Comparison of ENCODE assay signal across 25 cellular contexts in the genomic region with DNA sequence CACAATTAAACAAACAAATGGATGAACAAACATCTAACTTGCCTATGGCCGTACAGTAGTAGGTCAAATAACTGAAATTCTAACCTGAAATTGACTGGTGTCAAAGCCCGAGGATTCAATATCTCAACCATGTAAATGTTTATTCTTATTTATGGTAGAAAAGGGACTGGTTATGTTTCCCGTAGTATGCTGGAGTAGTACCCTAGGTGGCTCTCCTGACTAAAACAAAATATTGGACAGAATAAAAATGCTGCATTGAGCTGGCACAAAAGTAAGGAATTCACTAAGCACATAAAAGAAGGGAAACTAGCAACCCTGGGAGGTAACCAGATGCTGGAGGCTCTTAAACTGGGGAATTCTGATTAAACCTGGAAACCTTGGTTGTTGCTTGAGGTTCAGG.
DNase-seq lines count a peak whose midpoint lies in the region; ATAC-seq, FAIRE-seq and TF ChIP-seq lines count a peak whose summit lies in the region.
"Had no signal": no experiment of that assay in that cellular context is flagged by ENCODE, and none has a peak within 500 bp of the region (broad histone marks: within the 10 kb centered on the region; RNA-seq: fewer than 3 reads in every experiment).

No MANE protein-coding gene starts in this region.

- no peak overlapping the region for H3K27ac ChIP-seq in IMR-90 (ENCODE audit: insufficient read depth, low read length)
- H3K27ac ChIP-seq: ascending aorta, parathyroid adenoma, SJSA1, transverse colon had no signal

- H3K14ac ChIP-seq in IMR-90 (replicated peaks; ENCODE audit: low read depth, low read length), result no peak overlapping the region; the same call in 1 of the 2 replicates

- H3K4me3 ChIP-seq in IMR-90 (ENCODE audit: insufficient read depth, low read depth, low read length) (no peak overlapping the region), adipocyte (ENCODE audit: low read length) (no peak overlapping the region), fibroblast of villous mesenchyme (ENCODE audit: low read depth, low read length) (no peak overlapping the region)
- H3K4me3 ChIP-seq: ascending aorta, SJSA1, transverse colon had no signal

- ATAC-seq in IMR-90 (ENCODE audit: low read depth), result no peak
- ATAC-seq: sciatic nerve had no signal

- intact Hi-C loops in IMR-90 (cut with micrococcal nuclease), result no loop called here

- H3K36me3 ChIP-seq in IMR-90 (ENCODE audit: control insufficient read depth, insufficient read depth, low read length) (no peaks in the 10 kb centered on the region; the same call in 1 of the 2 replicates), adipocyte (ENCODE audit: control insufficient read depth, insufficient read depth, low read length, severe bottlenecking) (no peaks in the 10 kb centered on the region)
- H3K36me3 ChIP-seq: ascending aorta, SJSA1, transverse colon had no signal

- POLR2A ChIA-PET in IMR-90 (lab: Charles Lee; ENCODE audit: unreplicated experiment), result no interaction called here
- POLR2A ChIA-PET in activated CD4-positive, alpha-beta T cell treated with anti-CD3 and anti-CD28 coated beads, Interleukin-2, amount 10 ng/mL, durations not matched to agents 7 days and 5 days (lab: Charles Lee), result no interaction called here

- no peak overlapping the region for H4K91ac ChIP-seq in IMR-90 (ENCODE audit: insufficient read depth, low read depth, low read length)

- CTCF ChIA-PET in IMR-90 (lab: Yijun Ruan, JAX), result no interaction called here
- CTCF ChIA-PET in activated CD4-positive, alpha-beta T cell treated with anti-CD3 and anti-CD28 coated beads, Interleukin-2, amount 10 ng/mL, durations not matched to agents 7 days and 5 days (lab: Charles Lee), result interaction anchor here (0.6 kb wide), 1 partner anchor 47 kb away, joined by 3 read pairs; no protein-coding TSS in a partner anchor

- H3K4me2 ChIP-seq in IMR-90 (ENCODE audit: low read depth, low read length), result no peak overlapping the region

- H3K4me1 Mint-ChIP-seq in activated CD4-positive, alpha-beta T cell treated with anti-CD3 and anti-CD28 coated beads, Interleukin-2, amount 10 ng/mL, durations not matched to agents 7 days and 5 days, result no peaks in the 10 kb centered on the region
- H3K4me1 Mint-ChIP-seq: CD14-positive monocyte had no signal

- H3K79me1 ChIP-seq in IMR-90 (ENCODE audit: low read depth in 1 of 2, low read length in 2 of 2), result no peaks in the 10 kb centered on the region

- no peak overlapping the region for H3K4ac ChIP-seq in IMR-90 (ENCODE audit: low read depth, low read length)

- TF ChIP-seq RAD21 in IMR-90 (IDR thresholded peaks at IDR 0.05; ENCODE audit: low read length), result no peak

- dilution Hi-C loops in IMR-90 (cut with HindIII; ENCODE audit: low sequenced_read_pairs, unreplicated experiment), result no loop called here

- H3K36me3 Mint-ChIP-seq in activated CD4-positive, alpha-beta T cell treated with anti-CD3 and anti-CD28 coated beads, Interleukin-2, amount 10 ng/mL, durations not matched to agents 7 days and 5 days (ENCODE audit: low read depth), result no peaks in the 10 kb centered on the region
- H3K36me3 Mint-ChIP-seq: activated naive CD8-positive, alpha-beta T cell; CD14-positive monocyte had no signal

- in situ Hi-C loops in IMR-90 (cut with MboI; ENCODE audit: low sequenced_read_pairs), result no loop called here

- no peak for FAIRE-seq in D721Med (lab: Jason Lieb, UNC)

- BruUV-seq in IMR-90 (replicated peaks; lab: Mats Ljungman, UMichigan), result no TSS peak

- H3K9me3 Mint-ChIP-seq in activated CD4-positive, alpha-beta T cell treated with anti-CD3 and anti-CD28 coated beads, Interleukin-2, amount 10 ng/mL, durations not matched to agents 7 days and 5 days, result peaks cover 8% of the 10 kb centered on the region

- no peak overlapping the region for H2AK9ac ChIP-seq in IMR-90 (replicated peaks; ENCODE audit: low read depth, low read length, poor library complexity)

- no peak overlapping the region for H4K8ac ChIP-seq in IMR-90 (ENCODE audit: low read depth in 2 of 2, low read length in 2 of 2)

- H3K56ac ChIP-seq in IMR-90 (ENCODE audit: extremely low read depth, insufficient read depth, low read length), result no peak overlapping the region

- H3K23ac ChIP-seq in IMR-90 (ENCODE audit: low read depth, low read length), result no peak overlapping the region

- no peaks in the 10 kb centered on the region for H3K9me3 ChIP-seq in IMR-90 (ENCODE audit: control insufficient read depth, insufficient read depth, low read length)
- no peaks in the 10 kb centered on the region for H3K9me3 ChIP-seq in adipocyte (ENCODE audit: control insufficient read depth, low read length)
- H3K9me3 ChIP-seq: ascending aorta, SJSA1, transverse colon had no signal

- DNase-seq in D721Med (ENCODE audit: insufficient read length, low spot score), result no peak
- DNase-seq in IMR-90, result no peak
- peak; percentile 15 for DNase-seq in adipocyte (ENCODE audit: low read depth)
- DNase-seq in fibroblast of villous mesenchyme (ENCODE audit: low read depth), result no peak
- no peak for DNase-seq in cortex of kidney (lab: John Stamatoyannopoulos, UW)
- no peak for DNase-seq in activated CD4-positive, alpha-beta T cell treated with anti-CD3 and anti-CD28 coated beads, Interleukin-2, amount 10 ng/mL, durations not matched to agents 7 days and 5 days
- DNase-seq in amygdala (lab: John Stamatoyannopoulos, UW), result no peak
- DNase-seq: activated CD4-positive, alpha-beta T cell treated with anti-CD3 and anti-CD28 coated beads for 1 hour; activated effector memory CD4-positive, alpha-beta T cell treated with Interleukin-2 at 50 U/mL for 16 hours; activated T-cell treated with anti-CD3 and anti-CD28 coated beads for 4 hours; cerebellar nuclear complex; head of caudate nucleus; kidney glomerular epithelial cell; MM.1S; NCI-H2029; NCI-H526 treated with DMSO at 0.1 percent for 48 hours; stimulated activated CD4-positive, alpha-beta T cell treated with anti-CD3 and anti-CD28 coated beads, Interleukin-12 subunit alpha, Interleukin-12 subunit beta, amount 100 ng/mL, for 4 hours; stimulated activated CD4-positive, alpha-beta T cell treated with anti-CD3 and anti-CD28 coated beads, Interleukin-4, amount 100 ng/mL, for 1 hour; transverse colon had no signal

- TF ChIP-seq POLR2A in IMR-90 (IDR thresholded peaks at IDR 0.05; ENCODE audit: low read depth, low read length), result no peak

- no peak overlapping the region for H2BK15ac ChIP-seq in IMR-90 (ENCODE audit: low read depth, low read length)

- H2AK5ac ChIP-seq in IMR-90 (ENCODE audit: low read depth, low read length), result no peak overlapping the region

- peak overlapping the region; percentile 46; the same call in 1 of the 2 replicates for H2BK20ac ChIP-seq in IMR-90 (ENCODE audit: low read depth, low read length)

- TF ChIP-seq CTCF in D721Med (IDR thresholded peaks at IDR 0.05; ENCODE audit: insufficient read depth, missing control alignments), result peak; percentile 17
- TF ChIP-seq CTCF in IMR-90 (conservative IDR thresholded peaks at IDR 0.05; ENCODE audit: low read depth, low read length), result 0 out of 2 replicates have a peak, but pooled peaks have one; percentile 12
- peak; percentile 7 for TF ChIP-seq CTCF in fibroblast of villous mesenchyme (IDR thresholded peaks at IDR 0.05; ENCODE audit: insufficient read depth, low read depth, low read length)

- no peaks in the 10 kb centered on the region; the same call in 1 of the 2 replicates for H3K9me1 ChIP-seq in IMR-90 (ENCODE audit: insufficient read depth, low read length)

- no peak overlapping the region for H3K9ac ChIP-seq in IMR-90 (ENCODE audit: low read depth, low read length)
- H3K9ac ChIP-seq in adipocyte (ENCODE audit: low read length), result no peak overlapping the region
- H3K9ac ChIP-seq: parathyroid adenoma had no signal

- H4K5ac ChIP-seq in IMR-90 (ENCODE audit: low read depth, low read length), result no peak overlapping the region

- H3K27me3 Mint-ChIP-seq in activated CD4-positive, alpha-beta T cell treated with anti-CD3 and anti-CD28 coated beads, Interleukin-2, amount 10 ng/mL, durations not matched to agents 7 days and 5 days, result peaks cover 21% of the 10 kb centered on the region

- no peak overlapping the region for H2BK5ac ChIP-seq in IMR-90 (ENCODE audit: low read depth, low read length, poor library complexity, severe bottlenecking)

- WGBS in IMR-90 (ENCODE audit: extremely low coverage in 2 of 2, insufficient read length in 1 of 2), 2 experiments, result no CpG with 5 or more reads among the region's 3 CpGs

- H2BK120ac ChIP-seq in IMR-90 (ENCODE audit: low read depth, low read length), result no peak overlapping the region

- H2AFZ ChIP-seq in IMR-90 (replicated peaks; ENCODE audit: low read length, poor library complexity), result no peak overlapping the region
- H2AFZ ChIP-seq: parathyroid adenoma had no signal

- H3K27ac Mint-ChIP-seq in activated CD4-positive, alpha-beta T cell treated with anti-CD3 and anti-CD28 coated beads, Interleukin-2, amount 10 ng/mL, durations not matched to agents 7 days and 5 days, result no peak overlapping the region
- H3K27ac Mint-ChIP-seq: activated naive CD8-positive, alpha-beta T cell; CD14-positive monocyte had no signal

- no peak overlapping the region for H3K4me3 Mint-ChIP-seq in activated CD4-positive, alpha-beta T cell treated with anti-CD3 and anti-CD28 coated beads, Interleukin-2, amount 10 ng/mL, durations not matched to agents 7 days and 5 days
- H3K4me3 Mint-ChIP-seq: activated naive CD8-positive, alpha-beta T cell; CD14-positive monocyte had no signal

- H3K27me3 ChIP-seq in IMR-90 (ENCODE audit: control insufficient read depth, insufficient read depth, low read length) (no peaks in the 10 kb centered on the region), adipocyte (replicated peaks; ENCODE audit: control insufficient read depth, insufficient read depth, low read length) (peaks cover 4% of the 10 kb centered on the region)
- H3K27me3 ChIP-seq: ascending aorta, SJSA1, transverse colon had no signal

- no peak overlapping the region for H3K18ac ChIP-seq in IMR-90 (ENCODE audit: low read depth, low read length)

- H3K4me1 ChIP-seq in IMR-90 (ENCODE audit: control insufficient read depth, insufficient read depth, low read length) (peaks cover 2% of the 10 kb centered on the region; the same call in 1 of the 2 replicates), adipocyte (ENCODE audit: control insufficient read depth, insufficient read depth, low read length) (no peaks in the 10 kb centered on the region)
- H3K4me1 ChIP-seq: ascending aorta, parathyroid adenoma, SJSA1, transverse colon had no signal

- no peaks in the 10 kb centered on the region for H4K20me1 ChIP-seq in IMR-90 (ENCODE audit: insufficient read depth, low read length)

TF ChIP-seq in IMR-90, 13 proteins besides CTCF, POLR2A, EP300 and RAD21 (continues in another document):
- no peak for TF ChIP-seq USF2 (IDR thresholded peaks at IDR 0.05; ENCODE audit: low read depth, low read length)
- TF ChIP-seq MXI1 (IDR thresholded peaks at IDR 0.05; ENCODE audit: borderline replicate concordance, low read depth, low read length), result no peak
- no peak for TF ChIP-seq MAZ (IDR thresholded peaks at IDR 0.05; ENCODE audit: borderline replicate concordance, low read depth, low read length)
